12 cellular contexts compared by ENCODE assay signal in the genomic region with DNA sequence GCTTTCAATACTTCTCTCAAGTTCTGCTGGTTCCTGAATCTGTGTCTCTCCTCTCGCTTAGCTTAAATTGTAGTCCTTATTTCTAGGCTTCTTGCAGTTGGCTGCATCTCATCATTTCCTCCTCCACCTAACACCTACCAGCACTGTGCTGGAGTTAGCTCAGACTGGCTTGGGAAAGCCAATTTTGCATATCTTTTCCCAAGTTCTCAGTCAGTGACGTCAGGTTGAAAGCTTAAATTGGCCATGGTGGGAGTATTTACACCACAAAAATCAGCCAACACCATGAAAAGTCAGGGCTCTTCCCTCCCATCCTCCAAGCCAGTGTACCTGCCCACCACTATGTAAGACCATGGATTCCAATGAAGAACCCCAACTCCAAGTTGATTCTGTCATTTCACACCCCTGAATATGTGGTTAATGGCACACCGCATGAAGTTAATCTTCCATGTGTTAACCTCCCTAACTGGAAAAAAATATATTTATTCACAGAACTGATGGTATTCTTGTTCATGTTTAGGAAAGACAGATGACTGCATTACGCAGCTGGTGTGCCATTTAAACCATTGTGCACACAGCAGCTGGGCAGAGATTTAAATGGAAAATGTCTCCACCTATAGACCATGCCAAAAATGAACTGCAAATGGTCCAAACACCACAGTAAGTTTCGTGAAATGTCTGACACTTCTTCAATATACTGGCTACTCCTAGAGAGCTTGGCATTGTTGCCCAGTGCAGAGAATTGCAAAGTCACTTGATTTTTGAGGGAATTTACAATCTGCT.
DNase-seq lines count a peak whose midpoint lies in the region; ATAC-seq lines count a peak whose summit lies in the region.
"Had no signal": no experiment of that assay in that cellular context is flagged by ENCODE, and none has a peak within 500 bp of the region (broad histone marks: within the 10 kb centered on the region; RNA-seq: fewer than 3 reads in every experiment).

No MANE protein-coding gene starts in this region.

- ATAC-seq in GM18868 (IDR thresholded peaks at IDR 0.05; ENCODE audit: unreplicated experiment) (peak; percentile 45), Right ventricle myocardium superior (ENCODE audit: poor library complexity) (no peak)
- ATAC-seq: natural killer cell treated with Interleukin-12 subunit alpha and Interleukin-12 subunit beta and Interleukin-15 and Interleukin-18, amount 100 ng/mL, for 72 hours had no signal

- DNase-seq in DMS 273 (lab: John Stamatoyannopoulos, UW; ENCODE audit: unreplicated experiment) (peak; percentile 52), DMS 273 treated with DMSO at 0.1 percent for 48 hours (lab: John Stamatoyannopoulos, UW) (no peak), RKO (ENCODE audit: low spot score) (peak; percentile 43), left kidney (ENCODE audit: low read depth, low spot score) (peak; percentile 19), GDM1 (lab: John Stamatoyannopoulos, UW) (no peak), pons (ENCODE audit: low spot score) (no peak), Right ventricle myocardium superior (no peak)
- DNase-seq: NCI-H510A; stimulated activated CD4-positive, alpha-beta T cell treated with anti-CD3 and anti-CD28 coated beads, Interleukin-4, amount 100 ng/mL, for 24 hours; transverse colon had no signal

- intact Hi-C loops in Right ventricle myocardium superior (cut with DNase I) = no loop called here

Comparison
In these comparisons a context has a peak if more than half of its experiments do, and no peak if none do; other contexts are left out.
1. DNase-seq: peak in DMS 273 (single experiment), RKO (single experiment) and left kidney (single experiment); none in DMS 273 treated with DMSO at 0.1 percent for 48 hours (single experiment), GDM1 (single experiment), pons (single experiment) and Right ventricle myocardium superior (single experiment).